ENCODE assay signal across 1 cellular context in the genomic region with DNA sequence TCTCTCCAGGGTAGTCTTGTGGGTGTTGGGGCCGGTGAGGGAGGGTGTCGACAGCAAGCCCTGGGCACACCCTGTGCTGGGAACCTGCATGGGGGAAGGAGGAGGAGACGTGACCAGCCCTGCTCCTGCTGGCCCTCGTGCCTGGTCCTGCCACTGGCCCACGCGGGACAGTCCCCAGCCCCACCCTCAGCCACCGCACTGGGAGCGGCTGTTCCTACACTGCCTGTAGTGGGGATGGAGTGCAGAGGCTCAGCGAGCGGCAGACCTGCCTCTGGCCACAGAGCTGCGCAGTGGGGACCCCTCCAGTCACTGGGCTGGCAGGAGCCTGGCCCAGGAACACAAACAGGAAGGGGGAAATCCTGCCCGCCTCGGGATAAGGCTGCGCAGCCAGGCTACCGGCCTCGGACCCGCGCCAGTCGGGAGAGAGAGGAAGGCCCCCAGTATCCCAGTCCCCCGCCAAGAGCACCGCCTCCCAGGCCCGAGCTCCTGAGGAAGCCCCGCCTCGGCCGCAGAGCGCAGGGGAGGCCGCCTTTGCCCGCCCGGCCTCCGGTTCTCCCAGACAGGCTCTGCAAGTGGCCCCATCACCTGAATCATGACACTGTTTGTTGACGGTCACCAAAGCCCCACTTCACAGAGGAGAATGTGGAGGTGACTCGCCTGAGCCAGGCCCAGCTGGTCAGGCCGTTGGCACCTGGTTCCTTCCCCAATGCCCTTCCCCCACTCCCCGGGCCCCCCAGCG.
TF ChIP-seq lines count a peak whose summit lies in the region.

No MANE protein-coding gene starts in this region.

TF ChIP-seq in endothelial cell of umbilical vein, 7 proteins besides CTCF, POLR2A, EP300 and RAD21:
- TF ChIP-seq POLR2AphosphoS5 (IDR thresholded peaks at IDR 0.05; ENCODE audit: insufficient read depth, low read depth, low read length), result peak; percentile 58
- no peak for TF ChIP-seq MAX (IDR thresholded peaks at IDR 0.05; ENCODE audit: insufficient read depth, insufficient read length)
TF ChIP-seq in endothelial cell of umbilical vein: peak in this region for 1.
